Comparison of ENCODE assay signal across 21 cellular contexts in the genomic region with DNA sequence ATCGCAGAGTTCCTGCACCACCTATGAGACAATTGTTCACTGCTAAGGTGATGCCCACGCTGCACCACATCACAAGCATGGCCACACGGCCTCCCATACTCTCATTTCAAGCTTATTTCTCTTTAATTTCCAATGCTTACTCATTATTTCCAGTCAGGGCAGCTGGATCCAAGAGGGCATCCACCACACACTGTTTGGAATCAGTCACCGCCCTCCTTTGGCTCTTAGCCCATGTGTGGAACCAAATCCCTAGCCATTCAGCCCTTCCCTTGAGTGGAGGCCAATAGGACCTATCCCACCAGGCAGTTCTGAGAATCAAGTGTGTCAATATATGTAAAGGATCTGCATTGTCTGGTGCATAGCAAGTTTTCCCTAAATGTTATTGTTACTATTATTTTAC. TPM values are rescaled to one million over a fixed set of nuclear protein-coding genes. Genes with fewer than 3 reads are reported as not detected.
DNase-seq lines count a peak whose midpoint lies in the region; ATAC-seq, FAIRE-seq and TF ChIP-seq lines count a peak whose summit lies in the region.
"Had no signal": no experiment of that assay in that cellular context is flagged by ENCODE, and none has a peak within 500 bp of the region (broad histone marks: within the 10 kb centered on the region; RNA-seq: fewer than 3 reads in every experiment).

No MANE protein-coding gene starts in this region.

- DNase-seq in left cardiac atrium (peak; percentile 23), heart right ventricle (no peak), bronchial epithelial cell (ENCODE audit: low read depth) (peak; percentile 45), fibroblast of the aortic adventitia (ENCODE audit: low read depth) (peak; percentile 4)
- no peak for DNase-seq in activated T-cell treated with anti-CD3 and anti-CD28 coated beads, Interleukin-2, amount 50 U/mL, for 4 hours
- DNase-seq: CD4-positive, alpha-beta T cell; COR-L47; DMS79; NCI-H1694; NCI-H774 had no signal

- no peak overlapping the region for H3K27ac ChIP-seq in heart right ventricle
- H3K27ac ChIP-seq: A549, BLaER1, KMS-11 had no signal

- H3K4me1 Mint-ChIP-seq in activated T-cell treated with anti-CD3 and anti-CD28 coated beads, Interleukin-2, amount 50 U/mL, for 4 hours (ENCODE audit: low read depth): no peaks in the 10 kb centered on the region

- ATAC-seq in left cardiac atrium (no peak), heart right ventricle (no peak), GM21447 (IDR thresholded peaks at IDR 0.05; ENCODE audit: unreplicated experiment) (no peak), HG03432 (IDR thresholded peaks at IDR 0.05; ENCODE audit: unreplicated experiment) (no peak)
- no peak for ATAC-seq in activated T-cell treated with anti-CD3 and anti-CD28 coated beads, Interleukin-2, amount 50 U/mL, for 4 hours
- ATAC-seq: A549, GM12878, GM23338 had no signal

- H3K4me3 ChIP-seq in heart right ventricle (no peak overlapping the region), bronchial epithelial cell (ENCODE audit: low read depth, low read length) (no peak overlapping the region), fibroblast of the aortic adventitia (ENCODE audit: low read depth, low read length) (no peak overlapping the region)
- H3K4me3 ChIP-seq: A549, BLaER1, GM12878, GM23338, HAP-1 had no signal

- WGBS in heart right ventricle, 2 donors: 92 to 95% methylated on average over 4 of the region's 4 CpGs

- intact Hi-C loops in left cardiac atrium (cut with DNase I) (no loop called here), heart right ventricle (cut with DNase I) (no loop called here)

- H3K27me3 Mint-ChIP-seq in activated T-cell treated with anti-CD3 and anti-CD28 coated beads, Interleukin-2, amount 50 U/mL, for 4 hours (ENCODE audit: low read depth): peaks cover 5% of the 10 kb centered on the region
- H3K27me3 Mint-ChIP-seq: CD4-positive, alpha-beta T cell had no signal

- TF ChIP-seq CTCF in heart right ventricle (IDR thresholded peaks at IDR 0.05) (no peak), bronchial epithelial cell (IDR thresholded peaks at IDR 0.05; ENCODE audit: insufficient read depth, low read length, severe bottlenecking) (no peak), fibroblast of the aortic adventitia (IDR thresholded peaks at IDR 0.05; ENCODE audit: insufficient read depth, low read length) (no peak)

- H3K4me3 Mint-ChIP-seq in activated T-cell treated with anti-CD3 and anti-CD28 coated beads, Interleukin-2, amount 50 U/mL, for 4 hours: no peak overlapping the region
- H3K4me3 Mint-ChIP-seq: CD4-positive, alpha-beta T cell; GM23338 had no signal

- H3K27me3 ChIP-seq in heart right ventricle (no peaks in the 10 kb centered on the region), bronchial epithelial cell (ENCODE audit: control insufficient read depth, insufficient read depth, low read length) (no peaks in the 10 kb centered on the region)
- H3K27me3 ChIP-seq: BLaER1 had no signal

- H3K36me3 ChIP-seq in heart right ventricle (no peaks in the 10 kb centered on the region), bronchial epithelial cell (ENCODE audit: control insufficient read depth, insufficient read depth, low read length) (no peaks in the 10 kb centered on the region)
- H3K36me3 ChIP-seq: BLaER1, HAP-1 had no signal

- no peaks in the 10 kb centered on the region for H3K36me3 Mint-ChIP-seq in activated T-cell treated with anti-CD3 and anti-CD28 coated beads, Interleukin-2, amount 50 U/mL, for 4 hours (ENCODE audit: insufficient read depth)

- H3K9me3 Mint-ChIP-seq in activated T-cell treated with anti-CD3 and anti-CD28 coated beads, Interleukin-2, amount 50 U/mL, for 4 hours: no peaks in the 10 kb centered on the region
- H3K9me3 Mint-ChIP-seq: CD4-positive, alpha-beta T cell; GM23338 had no signal

- no peak for FAIRE-seq in bronchial epithelial cell (lab: Jason Lieb, UNC)
- FAIRE-seq: A549, GM12878, RCC 7860 had no signal

- H3K9me3 ChIP-seq in heart right ventricle: no peaks in the 10 kb centered on the region
- H3K9me3 ChIP-seq: A549, BLaER1, HAP-1 had no signal

- peaks cover 0 to 3% (median 0%) of the 10 kb centered on the region in 9 donors for H3K4me1 ChIP-seq in heart right ventricle
- H3K4me1 ChIP-seq: A549, HAP-1 had no signal

RNA-seq across cellular contexts. Expression of gene PALMD, which starts 26.3 kb away (rescaled TPM):
- 100 to 1,000 TPM in 1 of 2 donors, 10 to 100 TPM in 1; 80.7 to 104 TPM for total RNA-seq in left cardiac atrium
- total RNA-seq in heart right ventricle: 100 to 1,000 TPM in 7 of 10 donors, 10 to 100 TPM in 3; 82.5 to 173 (median 121) TPM
- 100 to 1,000 TPM in 1 of 2 donors, 10 to 100 TPM in 1; 81.2 to 194 TPM for polyA plus RNA-seq in heart right ventricle
- 1.3 and 4.7 TPM in 2 replicates for total RNA-seq in bronchial epithelial cell
- 2.4 and 6.0 TPM in 2 replicates for total RNA-seq in fibroblast of the aortic adventitia (ENCODE audit: low replicate concordance)
- total RNA-seq in activated T-cell treated with anti-CD3 and anti-CD28 coated beads, Interleukin-2, amount 50 U/mL, for 4 hours: not detected
- total RNA-seq: CD4-positive, alpha-beta T cell; GM23338; OCI-LY7; T-helper 1 cell treated with Interleukin-12 subunit alpha and Interleukin-12 subunit beta and Interleukin-4 antibody, amounts not matched to agents 30 ng/mL and 1 ng/mL, for 36 hours had no signal
- polyA plus RNA-seq: GM23338 had no signal

Comparison
In these comparisons a context has a peak if more than half of its experiments do, and no peak if none do; other contexts are left out.
1. DNase-seq: peak in left cardiac atrium (single experiment), bronchial epithelial cell (single experiment) and fibroblast of the aortic adventitia (single experiment); none in heart right ventricle (0 of 2) and activated T-cell treated with anti-CD3 and anti-CD28 coated beads, Interleukin-2, amount 50 U/mL, for 4 hours (single experiment).
2. RNA of gene PALMD, which starts 26.3 kb away (total RNA-seq): 82.5 to 173 TPM in heart right ventricle and 80.7 to 104 TPM in left cardiac atrium; 2.4 to 6.0 TPM in fibroblast of the aortic adventitia, 1.3 to 4.7 TPM in bronchial epithelial cell and not detected in activated T-cell treated with anti-CD3 and anti-CD28 coated beads, Interleukin-2, amount 50 U/mL, for 4 hours; every median in the first group is over 10 times any median in the second.